In the genomic region with DNA sequence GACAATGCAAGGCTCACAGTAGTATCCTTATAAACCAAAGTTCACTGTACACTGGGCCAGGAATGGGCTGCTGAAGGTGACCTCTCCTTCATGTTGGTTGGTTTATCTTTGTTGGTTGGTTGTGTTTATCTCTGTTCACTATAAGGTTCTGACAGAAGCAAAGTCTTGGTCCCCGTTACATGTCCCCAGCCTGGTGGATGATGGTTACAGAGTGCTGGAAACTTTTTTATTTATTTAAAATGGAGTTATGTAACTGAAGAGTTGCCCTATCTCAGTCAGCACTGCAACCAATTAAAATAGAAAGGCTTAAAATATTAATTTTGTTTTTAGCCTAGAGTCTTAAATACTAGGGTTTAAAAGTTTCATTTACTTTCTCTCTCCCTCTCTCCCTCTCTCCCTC, we compare ENCODE assay signal across 20 cellular contexts.
A peak's percentile ranks its signal among the peaks of the same experiment; 100 is the strongest.
DNase-seq lines count a peak whose midpoint lies in the region; ATAC-seq and TF ChIP-seq lines count a peak whose summit lies in the region.
"Had no signal": no experiment of that assay in that cellular context is flagged by ENCODE, and none has a peak within 500 bp of the region (broad histone marks: within the 10 kb centered on the region; RNA-seq: fewer than 3 reads in every experiment).

No MANE protein-coding gene starts in this region.

- no peak for DNase-seq in H9
- DNase-seq in esophagus muscularis mucosa (ENCODE audit: extremely low spot score), result peak; percentile 50
- DNase-seq in right lobe of liver, result no peak
- DNase-seq in chondrocyte (ENCODE audit: low spot score), result no peak
- DNase-seq in body of pancreas, result no peak
- no peak for DNase-seq in iPS-NIHi7 (ENCODE audit: extremely low spot score)
- no peak for DNase-seq in CD4-positive, alpha-beta T cell
- DNase-seq: 8988T; ACHN; BE2C; C1 segment of cervical spinal cord; Caco-2; Calu3; CD4-positive, CD25-positive, alpha-beta regulatory T cell; CD8-positive, alpha-beta T cell; DMS79 treated with DMSO at 0.1 percent for 48 hours; GF-D8 had no signal

- no peak overlapping the region for H3K9ac ChIP-seq in H9 (ENCODE audit: extremely low read depth, insufficient read length, low read length)
- H3K9ac ChIP-seq: BLaER1 had no signal

- no peaks in the 10 kb centered on the region for H3K27me3 ChIP-seq in H9 (ENCODE audit: insufficient read depth, low read length)
- no peaks in the 10 kb centered on the region for H3K27me3 ChIP-seq in esophagus muscularis mucosa
- no peaks in the 10 kb centered on the region for H3K27me3 ChIP-seq in right lobe of liver
- H3K27me3 ChIP-seq in body of pancreas, result no peaks in the 10 kb centered on the region
- H3K27me3 ChIP-seq in CD4-positive, alpha-beta T cell (ENCODE audit: control insufficient read depth, insufficient read depth, low read length), result no peaks in the 10 kb centered on the region
- H3K27me3 ChIP-seq: BE2C, BLaER1 had no signal

- H2BK5ac ChIP-seq in H9 (ENCODE audit: insufficient read length, low read length), result no peak overlapping the region

- H3K79me2 ChIP-seq in H9 (ENCODE audit: insufficient read depth, low read length), result no peaks in the 10 kb centered on the region

- H3K4me3 ChIP-seq in HEK293 (ENCODE audit: low read depth, low read length) (no peak overlapping the region), esophagus muscularis mucosa (no peak overlapping the region), right lobe of liver (no peak overlapping the region), body of pancreas (no peak overlapping the region)
- H3K4me3 ChIP-seq: BLaER1 had no signal

- CTCF ChIA-PET in HEK293 (lab: Yijun Ruan, JAX), result no interaction called here
- CTCF ChIA-PET in CD4-positive, alpha-beta T cell (lab: Charles Lee), result no interaction called here

- TF ChIP-seq POLR2A in esophagus muscularis mucosa (IDR thresholded peaks at IDR 0.05; ENCODE audit: low read depth), result no peak
- no peak for TF ChIP-seq POLR2A in right lobe of liver (IDR thresholded peaks at IDR 0.05)
- TF ChIP-seq POLR2A in body of pancreas (IDR thresholded peaks at IDR 0.05), result no peak

- peak overlapping the region; percentile 34 for H3K23ac ChIP-seq in H9 (ENCODE audit: insufficient read length, low read depth, low read length)

- no peaks in the 10 kb centered on the region for H3K23me2 ChIP-seq in H9 (ENCODE audit: insufficient read length, low read depth, low read length, poor library complexity, severe bottlenecking)

- no peaks in the 10 kb centered on the region for H3K9me3 ChIP-seq in H9 (ENCODE audit: control insufficient read depth, low read depth, low read length)
- H3K9me3 ChIP-seq in HEK293 (ENCODE audit: control insufficient read depth, insufficient read depth, low read depth, low read length), result no peaks in the 10 kb centered on the region
- no peaks in the 10 kb centered on the region for H3K9me3 ChIP-seq in esophagus muscularis mucosa
- no peaks in the 10 kb centered on the region for H3K9me3 ChIP-seq in right lobe of liver
- no peaks in the 10 kb centered on the region for H3K9me3 ChIP-seq in body of pancreas
- no peaks in the 10 kb centered on the region for H3K9me3 ChIP-seq in CD4-positive, alpha-beta T cell (ENCODE audit: control insufficient read depth, low read length)
- H3K9me3 ChIP-seq: BE2C, Caco-2 had no signal

- no peak overlapping the region for H2BK120ac ChIP-seq in H9 (ENCODE audit: low read depth, low read length, poor library complexity, severe bottlenecking)

- TF ChIP-seq CTCF in H9 (conservative IDR thresholded peaks at IDR 0.05), result no peak
- no peak for TF ChIP-seq CTCF in HEK293 (tag by site-specific recombination; IDR thresholded peaks at IDR 0.05)
- no peak for TF ChIP-seq CTCF in esophagus muscularis mucosa (IDR thresholded peaks at IDR 0.05)
- no peak for TF ChIP-seq CTCF in right lobe of liver (IDR thresholded peaks at IDR 0.05)
- no peak for TF ChIP-seq CTCF in chondrocyte (IDR thresholded peaks at IDR 0.05)
- no peak for TF ChIP-seq CTCF in body of pancreas (IDR thresholded peaks at IDR 0.05)
- TF ChIP-seq CTCF in CD4-positive, alpha-beta T cell (IDR thresholded peaks at IDR 0.05), result no peak

- no peak overlapping the region for H2BK12ac ChIP-seq in H9 (ENCODE audit: insufficient read length, low read depth, low read length)

- H4K8ac ChIP-seq in H9 (replicated peaks; ENCODE audit: insufficient read length, low read depth, low read length), result no peak overlapping the region

- H3K27me3 Mint-ChIP-seq in H9 (ENCODE audit: low read depth) (peaks cover 2% of the 10 kb centered on the region; the same call in 1 of the 2 replicates), chondrocyte (ENCODE audit: low read depth) (peaks cover 10% of the 10 kb centered on the region)
- no peaks in the 10 kb centered on the region for H3K27me3 Mint-ChIP-seq in CD4-positive, alpha-beta T cell
- H3K27me3 Mint-ChIP-seq: CD4-positive, CD25-positive, alpha-beta regulatory T cell had no signal

- peaks cover 15 to 19% of the 10 kb centered on the region in 2 experiments for H3K9me3 Mint-ChIP-seq in H9
- no peaks in the 10 kb centered on the region for H3K9me3 Mint-ChIP-seq in chondrocyte (ENCODE audit: low read depth)
- peaks cover 2% of the 10 kb centered on the region for H3K9me3 Mint-ChIP-seq in CD4-positive, alpha-beta T cell
- H3K9me3 Mint-ChIP-seq: CD8-positive, alpha-beta T cell had no signal

- no peak overlapping the region for H3K27ac ChIP-seq in H9 (ENCODE audit: insufficient read length, low read depth, low read length)
- no peak overlapping the region for H3K27ac ChIP-seq in HEK293 (ENCODE audit: extremely low read depth, low read depth, low read length)
- H3K27ac ChIP-seq in esophagus muscularis mucosa (replicated peaks in 1 of 4), result no peak overlapping the region
- H3K27ac ChIP-seq in right lobe of liver, result peak overlapping the region in 2 of 3 donors; percentile 13 to 16
- no peak overlapping the region for H3K27ac ChIP-seq in body of pancreas
- no peak overlapping the region for H3K27ac ChIP-seq in CD4-positive, alpha-beta T cell (ENCODE audit: low read depth, low read length)
- H3K27ac ChIP-seq: BLaER1 had no signal

- no CpG with 5 or more reads among the region's 1 CpG for WGBS in H9 (ENCODE audit: extremely low coverage, insufficient read length, low lambda C conversion rate)
- WGBS in esophagus muscularis mucosa, result 89% methylated on average over 1 of the region's 1 CpG
- WGBS in right lobe of liver (ENCODE audit: insufficient coverage, low coverage, low lambda C conversion rate, missing lambda C conversion rate), result 24% methylated on average over 1 of the region's 1 CpG
- 50 to 57% methylated on average over 1 of the region's 1 CpG for WGBS in body of pancreas, 2 donors

- no peak overlapping the region for H4K91ac ChIP-seq in H9 (ENCODE audit: insufficient read length, low read depth, low read length)

- H3K4ac ChIP-seq in H9 (ENCODE audit: low read depth, low read length), result no peak overlapping the region

- no peak overlapping the region for H2BK15ac ChIP-seq in H9 (ENCODE audit: low read depth, low read length)

- TF ChIP-seq EP300 in esophagus muscularis mucosa (IDR thresholded peaks at IDR 0.05), result no peak

- no peak overlapping the region for H3K56ac ChIP-seq in H9 (ENCODE audit: insufficient read length, low read depth, low read length)

- H3K4me1 ChIP-seq in H9 (ENCODE audit: insufficient read depth, low read length) (no peaks in the 10 kb centered on the region), HEK293 (ENCODE audit: control insufficient read depth, insufficient read depth, low read length) (no peaks in the 10 kb centered on the region), esophagus muscularis mucosa (no peaks in the 10 kb centered on the region), right lobe of liver (peaks cover 0 to 10% (median 4%) of the 10 kb centered on the region in 4 donors), body of pancreas (peaks cover 25% of the 10 kb centered on the region)
- H3K4me1 ChIP-seq: BLaER1, Caco-2 had no signal

- no peak overlapping the region for H3K4me3 Mint-ChIP-seq in H9
- no peak overlapping the region for H3K4me3 Mint-ChIP-seq in chondrocyte (ENCODE audit: unreplicated experiment)
- H3K4me3 Mint-ChIP-seq in CD4-positive, alpha-beta T cell, result no peak overlapping the region
- H3K4me3 Mint-ChIP-seq: CD14-positive monocyte; CD4-positive, CD25-positive, alpha-beta regulatory T cell; CD8-positive, alpha-beta T cell had no signal

- H3K27ac Mint-ChIP-seq in H9 (no peak overlapping the region), chondrocyte (ENCODE audit: unreplicated experiment) (no peak overlapping the region)
- H3K27ac Mint-ChIP-seq in CD4-positive, alpha-beta T cell, result no peak overlapping the region
- H3K27ac Mint-ChIP-seq: CD14-positive monocyte; CD4-positive, CD25-positive, alpha-beta regulatory T cell; CD8-positive, alpha-beta T cell had no signal

- POLR2A ChIA-PET in HEK293 (lab: Yijun Ruan, JAX), result no interaction called here
- POLR2A ChIA-PET in CD4-positive, alpha-beta T cell (lab: Charles Lee), result no interaction called here

- no peaks in the 10 kb centered on the region for H3K4me1 Mint-ChIP-seq in H9
- H3K4me1 Mint-ChIP-seq in chondrocyte (ENCODE audit: low read depth), result no peaks in the 10 kb centered on the region
- no peaks in the 10 kb centered on the region for H3K4me1 Mint-ChIP-seq in CD4-positive, alpha-beta T cell (ENCODE audit: low read depth)
- H3K4me1 Mint-ChIP-seq: CD14-positive monocyte had no signal

- H4K5ac ChIP-seq in H9 (ENCODE audit: insufficient read length, low read depth, low read length), result no peak overlapping the region

- intact Hi-C loops in esophagus muscularis mucosa (cut with DNase I) (no loop called here), right lobe of liver (cut with DNase I) (no loop called here), body of pancreas (cut with DNase I) (no loop called here)
- intact Hi-C loops in CD4-positive, alpha-beta T cell (cut with DNase I, micrococcal nuclease), result no loop called here

- H2AFZ ChIP-seq in H9 (ENCODE audit: low read length), result no peak overlapping the region

- H2AK5ac ChIP-seq in H9 (ENCODE audit: insufficient read length, low read length), result no peak overlapping the region

- H3K36me3 Mint-ChIP-seq in H9 (ENCODE audit: insufficient read depth in 1 of 3, low read depth in 3 of 3) (peaks cover 5 to 17% (median 11%) of the 10 kb centered on the region in 3 experiments; a peak in 4 of 7 replicates), chondrocyte (ENCODE audit: low read depth) (no peaks in the 10 kb centered on the region)
- H3K36me3 Mint-ChIP-seq in CD4-positive, alpha-beta T cell (ENCODE audit: low read depth), result peaks cover 50% of the 10 kb centered on the region

- H2BK20ac ChIP-seq in H9 (ENCODE audit: low read depth, low read length, poor library complexity, severe bottlenecking), result no peak overlapping the region

- H3K79me1 ChIP-seq in H9 (ENCODE audit: insufficient read depth, low read depth, low read length, poor library complexity, severe bottlenecking), result no peaks in the 10 kb centered on the region

- H3K36me3 ChIP-seq in HEK293 (ENCODE audit: control insufficient read depth in 2 of 2, insufficient read depth in 1 of 2, low read length in 2 of 2) (no peaks in the 10 kb centered on the region), esophagus muscularis mucosa (no peaks in the 10 kb centered on the region), right lobe of liver (no peaks in the 10 kb centered on the region), body of pancreas (replicated peaks in 1 of 2; ENCODE audit: insufficient read depth in 1 of 2, low read depth in 2 of 2) (no peaks in the 10 kb centered on the region)
- H3K36me3 ChIP-seq: BE2C, BLaER1 had no signal

- H4K20me1 ChIP-seq in H9 (ENCODE audit: control insufficient read depth, insufficient read depth, insufficient read length), result no peaks in the 10 kb centered on the region
- H4K20me1 ChIP-seq: BLaER1 had no signal

- H3T11ph ChIP-seq in H9 (ENCODE audit: low read length), result no peak overlapping the region

- H3K14ac ChIP-seq in H9 (ENCODE audit: insufficient read depth, low read length), result no peak overlapping the region

- H3K18ac ChIP-seq in H9 (ENCODE audit: insufficient read length, low read depth, low read length), result no peak overlapping the region

- ATAC-seq in right lobe of liver, result peak; percentile 88 to 90 (median 88)
- ATAC-seq in body of pancreas, result no peak
- ATAC-seq in CD4-positive, alpha-beta T cell (ENCODE audit: poor library complexity), result no peak
- ATAC-seq: CD8-positive, alpha-beta T cell had no signal

- H3K4me2 ChIP-seq in H9 (ENCODE audit: insufficient read depth, insufficient read length, low read length), result no peak overlapping the region
- H3K4me2 ChIP-seq: BLaER1 had no signal

Comparison
In these comparisons a context has a peak if more than half of its experiments do, and no peak if none do; other contexts are left out.
1. H3K27ac ChIP-seq: peak in right lobe of liver (2 of 3); none in H9 (single experiment), HEK293 (single experiment), esophagus muscularis mucosa (0 of 4), body of pancreas (0 of 4) and CD4-positive, alpha-beta T cell (single experiment).
2. ATAC-seq: peak in right lobe of liver (4 of 4); none in body of pancreas (single experiment) and CD4-positive, alpha-beta T cell (single experiment).